In the genomic region with DNA sequence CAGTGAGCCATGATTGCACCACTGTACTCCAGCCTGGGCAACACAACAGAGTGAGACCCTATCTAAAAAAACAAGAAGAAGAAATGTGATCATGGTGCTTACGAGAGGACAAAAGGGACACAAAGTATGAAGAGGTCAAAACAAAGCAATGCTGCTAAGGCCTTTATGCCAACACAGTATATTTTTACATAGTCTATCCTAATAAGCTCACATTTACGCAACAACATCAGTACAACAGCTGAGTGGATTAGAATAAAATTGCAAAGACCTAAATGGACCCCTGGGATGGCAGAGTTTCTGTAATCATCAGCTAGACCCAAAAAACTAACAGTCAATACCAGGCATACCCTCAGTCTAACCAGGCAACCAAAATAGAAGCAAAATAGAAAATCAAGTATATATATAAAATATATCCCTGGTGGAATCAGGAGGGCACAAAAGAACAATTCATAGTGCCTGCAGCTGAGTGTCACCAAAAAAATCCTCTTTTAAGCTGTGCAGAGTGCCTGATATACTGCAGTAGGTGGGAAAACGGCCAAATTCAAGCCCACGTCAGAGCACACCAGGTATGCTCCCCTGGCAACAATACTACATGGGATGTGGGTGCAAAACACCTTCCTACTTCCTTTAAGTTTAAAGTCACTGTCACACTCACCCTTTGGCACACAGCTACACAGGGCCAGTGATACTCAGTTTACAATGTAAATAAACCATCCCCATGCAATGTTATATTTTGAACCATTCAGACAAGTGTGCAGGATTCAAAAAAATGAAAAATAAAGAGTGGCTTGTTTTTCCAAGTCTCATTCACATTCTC, we compare ENCODE assay signal across 2 cellular contexts.
TF ChIP-seq lines count a peak whose summit lies in the region.

No MANE protein-coding gene starts in this region.

TF ChIP-seq in A549, 52 proteins besides CTCF, POLR2A, EP300 and RAD21:
- TF ChIP-seq ESRRA (IDR thresholded peaks at IDR 0.05; ENCODE audit: borderline replicate concordance, low read length) (no peak), HOXA7 (CRISPR knock-in tag; IDR thresholded peaks at IDR 0.05) (no peak), CEBPB (IDR thresholded peaks at IDR 0.05) (no peak), RARB (CRISPR knock-in tag; IDR thresholded peaks at IDR 0.05) (no peak), FOXS1 (CRISPR knock-in tag; IDR thresholded peaks at IDR 0.05) (no peak), RCOR1 (IDR thresholded peaks at IDR 0.05; ENCODE audit: low read depth, low read length) (no peak), JUNB (IDR thresholded peaks at IDR 0.05) (no peak), EHMT2 (IDR thresholded peaks at IDR 0.05; ENCODE audit: low read depth) (no peak), ZSCAN20 (CRISPR knock-in tag; IDR thresholded peaks at IDR 0.05) (no peak), NFE2L2 (conservative IDR thresholded peaks at IDR 0.05; ENCODE audit: low read length) (no peak), MAFK (IDR thresholded peaks at IDR 0.05; ENCODE audit: partially characterized antibody) (no peak), KDM1A (IDR thresholded peaks at IDR 0.05; ENCODE audit: low read depth) (no peak), SREBF2 (IDR thresholded peaks at IDR 0.05) (no peak), JUN (IDR thresholded peaks at IDR 0.05) (no peak), BHLHE40 (IDR thresholded peaks at IDR 0.05; ENCODE audit: low read depth, low read length) (no peak)
- TF ChIP-seq, protein P1, sequence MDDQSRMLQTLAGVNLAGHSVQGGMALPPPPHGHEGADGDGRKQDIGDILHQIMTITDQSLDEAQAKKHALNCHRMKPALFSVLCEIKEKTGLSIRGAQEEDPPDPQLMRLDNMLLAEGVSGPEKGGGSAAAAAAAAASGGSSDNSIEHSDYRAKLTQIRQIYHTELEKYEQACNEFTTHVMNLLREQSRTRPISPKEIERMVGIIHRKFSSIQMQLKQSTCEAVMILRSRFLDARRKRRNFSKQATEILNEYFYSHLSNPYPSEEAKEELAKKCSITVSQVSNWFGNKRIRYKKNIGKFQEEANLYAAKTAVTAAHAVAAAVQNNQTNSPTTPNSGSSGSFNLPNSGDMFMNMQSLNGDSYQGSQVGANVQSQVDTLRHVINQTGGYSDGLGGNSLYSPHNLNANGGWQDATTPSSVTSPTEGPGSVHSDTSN (IDR thresholded peaks at IDR 0.05): no peak
- TF ChIP-seq, protein P2, sequence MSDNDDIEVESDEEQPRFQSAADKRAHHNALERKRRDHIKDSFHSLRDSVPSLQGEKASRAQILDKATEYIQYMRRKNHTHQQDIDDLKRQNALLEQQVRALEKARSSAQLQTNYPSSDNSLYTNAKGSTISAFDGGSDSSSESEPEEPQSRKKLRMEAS (IDR thresholded peaks at IDR 0.05): no peak
- TF ChIP-seq, protein P3, sequence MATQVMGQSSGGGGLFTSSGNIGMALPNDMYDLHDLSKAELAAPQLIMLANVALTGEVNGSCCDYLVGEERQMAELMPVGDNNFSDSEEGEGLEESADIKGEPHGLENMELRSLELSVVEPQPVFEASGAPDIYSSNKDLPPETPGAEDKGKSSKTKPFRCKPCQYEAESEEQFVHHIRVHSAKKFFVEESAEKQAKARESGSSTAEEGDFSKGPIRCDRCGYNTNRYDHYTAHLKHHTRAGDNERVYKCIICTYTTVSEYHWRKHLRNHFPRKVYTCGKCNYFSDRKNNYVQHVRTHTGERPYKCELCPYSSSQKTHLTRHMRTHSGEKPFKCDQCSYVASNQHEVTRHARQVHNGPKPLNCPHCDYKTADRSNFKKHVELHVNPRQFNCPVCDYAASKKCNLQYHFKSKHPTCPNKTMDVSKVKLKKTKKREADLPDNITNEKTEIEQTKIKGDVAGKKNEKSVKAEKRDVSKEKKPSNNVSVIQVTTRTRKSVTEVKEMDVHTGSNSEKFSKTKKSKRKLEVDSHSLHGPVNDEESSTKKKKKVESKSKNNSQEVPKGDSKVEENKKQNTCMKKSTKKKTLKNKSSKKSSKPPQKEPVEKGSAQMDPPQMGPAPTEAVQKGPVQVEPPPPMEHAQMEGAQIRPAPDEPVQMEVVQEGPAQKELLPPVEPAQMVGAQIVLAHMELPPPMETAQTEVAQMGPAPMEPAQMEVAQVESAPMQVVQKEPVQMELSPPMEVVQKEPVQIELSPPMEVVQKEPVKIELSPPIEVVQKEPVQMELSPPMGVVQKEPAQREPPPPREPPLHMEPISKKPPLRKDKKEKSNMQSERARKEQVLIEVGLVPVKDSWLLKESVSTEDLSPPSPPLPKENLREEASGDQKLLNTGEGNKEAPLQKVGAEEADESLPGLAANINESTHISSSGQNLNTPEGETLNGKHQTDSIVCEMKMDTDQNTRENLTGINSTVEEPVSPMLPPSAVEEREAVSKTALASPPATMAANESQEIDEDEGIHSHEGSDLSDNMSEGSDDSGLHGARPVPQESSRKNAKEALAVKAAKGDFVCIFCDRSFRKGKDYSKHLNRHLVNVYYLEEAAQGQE (IDR thresholded peaks at IDR 0.05): no peak
- TF ChIP-seq, protein P4, sequence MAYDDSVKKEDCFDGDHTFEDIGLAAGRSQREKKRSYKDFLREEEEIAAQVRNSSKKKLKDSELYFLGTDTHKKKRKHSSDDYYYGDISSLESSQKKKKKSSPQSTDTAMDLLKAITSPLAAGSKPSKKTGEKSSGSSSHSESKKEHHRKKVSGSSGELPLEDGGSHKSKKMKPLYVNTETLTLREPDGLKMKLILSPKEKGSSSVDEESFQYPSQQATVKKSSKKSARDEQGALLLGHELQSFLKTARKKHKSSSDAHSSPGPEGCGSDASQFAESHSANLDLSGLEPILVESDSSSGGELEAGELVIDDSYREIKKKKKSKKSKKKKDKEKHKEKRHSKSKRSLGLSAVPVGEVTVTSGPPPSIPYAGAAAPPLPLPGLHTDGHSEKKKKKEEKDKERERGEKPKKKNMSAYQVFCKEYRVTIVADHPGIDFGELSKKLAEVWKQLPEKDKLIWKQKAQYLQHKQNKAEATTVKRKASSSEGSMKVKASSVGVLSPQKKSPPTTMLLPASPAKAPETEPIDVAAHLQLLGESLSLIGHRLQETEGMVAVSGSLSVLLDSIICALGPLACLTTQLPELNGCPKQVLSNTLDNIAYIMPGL (CRISPR knock-in tag; IDR thresholded peaks at IDR 0.05; ENCODE audit: borderline replicate concordance): no peak

TF ChIP-seq in endothelial cell of umbilical vein, 7 proteins besides CTCF, POLR2A, EP300 and RAD21:
- TF ChIP-seq EZH2 (IDR thresholded peaks at IDR 0.05; ENCODE audit: borderline replicate concordance, low read depth, low read length, severe bottlenecking) (no peak), MYC (IDR thresholded peaks at IDR 0.05; ENCODE audit: low read depth, low read length) (no peak), GATA2 (IDR thresholded peaks at IDR 0.05; ENCODE audit: insufficient read depth, insufficient read length, low read depth, low read length) (no peak), POLR2AphosphoS5 (IDR thresholded peaks at IDR 0.05; ENCODE audit: insufficient read depth, low read depth, low read length) (no peak), FOS (IDR thresholded peaks at IDR 0.05; ENCODE audit: borderline replicate concordance, insufficient read depth, low read length) (no peak), JUN (IDR thresholded peaks at IDR 0.05; ENCODE audit: borderline replicate concordance, insufficient read depth, insufficient read length, low read depth) (no peak)
- TF ChIP-seq, protein P2 (IDR thresholded peaks at IDR 0.05; ENCODE audit: insufficient read depth, insufficient read length): no peak
TF ChIP-seq in endothelial cell of umbilical vein: peak in this region for 0.
